8 cellular contexts compared by ENCODE assay signal in genomic region chr1:227734546-227734857, GRCh38. TPM values are rescaled to one million over a fixed set of nuclear protein-coding genes. Genes with fewer than 3 reads are reported as not detected.
DNase-seq lines count a peak whose midpoint lies in the region; ATAC-seq and TF ChIP-seq lines count a peak whose summit lies in the region.

No MANE protein-coding gene starts in this region.

- intact Hi-C loops in MCF 10A (cut with micrococcal nuclease) = no loop called here

- H3K27me3 Mint-ChIP-seq in MCF 10A (ENCODE audit: insufficient read depth, unreplicated experiment) (no peaks in the 10 kb centered on the region), mesothelial cell of epicardium (ENCODE audit: low read depth) (no peaks in the 10 kb centered on the region)

- H3K36me3 Mint-ChIP-seq in MCF 10A (ENCODE audit: insufficient read depth, unreplicated experiment) = peaks cover 45% of the 10 kb centered on the region
- H3K36me3 Mint-ChIP-seq in mesothelial cell of epicardium = peaks cover 1% of the 10 kb centered on the region

- H3K36me3 ChIP-seq in HUES64 (ENCODE audit: insufficient read depth, low read length) = peaks cover 30% of the 10 kb centered on the region

- H3K9me3 Mint-ChIP-seq in MCF 10A (ENCODE audit: unreplicated experiment) = no peaks in the 10 kb centered on the region
- H3K9me3 Mint-ChIP-seq in mesothelial cell of epicardium = no peaks in the 10 kb centered on the region

- 6% methylated on average over 10 of the region's 10 CpGs for WGBS in HUES64

- CTCF ChIA-PET in MCF 10A (lab: Yijun Ruan, JAX) = interaction anchor here (0.6 to 2.6 kb wide), 4 partner anchors 28 to 481 kb away, joined by 3 to 7 read pairs (median 3); no protein-coding TSS in a partner anchor

- no peak overlapping the region; the same call in 1 of the 2 replicates for H3K27ac ChIP-seq in HUES64 (ENCODE audit: low read depth, low read length)

- peak overlapping the region; percentile 91 for H3K9ac ChIP-seq in HUES64 (ENCODE audit: low read depth, low read length)

- peak overlapping the region; percentile 95 for H3K4me3 Mint-ChIP-seq in MCF 10A (ENCODE audit: unreplicated experiment)
- H3K4me3 Mint-ChIP-seq in mesothelial cell of epicardium = peak overlapping the region; percentile 87

- peaks cover 7% of the 10 kb centered on the region; the same call in 1 of the 2 replicates for H3K4me1 ChIP-seq in HUES64 (ENCODE audit: insufficient read depth, low read length)

- BruUV-seq in MCF 10A (replicated peaks; lab: Mats Ljungman, UMichigan) = no TSS peak

- peak overlapping the region; percentile 82 for H3K4me3 ChIP-seq in HUES64 (ENCODE audit: low read length)

- TF ChIP-seq CTCF in MCF 10A (IDR thresholded peaks at IDR 0.05; ENCODE audit: unreplicated experiment) = no peak
- TF ChIP-seq CTCF in mesothelial cell of epicardium (IDR thresholded peaks at IDR 0.05; ENCODE audit: unreplicated experiment) = no peak

- H3K9me3 ChIP-seq in HUES64 (ENCODE audit: insufficient read depth, low read depth, low read length) = no peaks in the 10 kb centered on the region

- POLR2A ChIA-PET in MCF 10A (lab: Yijun Ruan, JAX) = interaction anchor here (0.6 to 2.8 kb wide), 28 partner anchors 10 to 1132 kb away, joined by 3 to 30 read pairs (median 3); partner anchors contain the start of genes GUK1 and ZNF678

- no peaks in the 10 kb centered on the region for H3K27me3 ChIP-seq in HUES64 (ENCODE audit: insufficient read depth, low read length)

- H3K27ac Mint-ChIP-seq in MCF 10A (ENCODE audit: low read depth, unreplicated experiment) (peak overlapping the region; percentile 93), mesothelial cell of epicardium (peak overlapping the region; percentile 82)

- peaks cover 33% of the 10 kb centered on the region for H3K4me1 Mint-ChIP-seq in MCF 10A (ENCODE audit: insufficient read depth, unreplicated experiment)
- peaks cover 30% of the 10 kb centered on the region for H3K4me1 Mint-ChIP-seq in mesothelial cell of epicardium

- DNase-seq in MCF 10A (ENCODE audit: unreplicated experiment) = peak; percentile 33
- no peak for DNase-seq in mesothelial cell of epicardium (ENCODE audit: low spot score in 2 of 2, unreplicated experiment in 2 of 2)
- DNase-seq in AG08396 (ENCODE audit: low spot score) = no peak
- no peak for DNase-seq in NCI-H2081 (lab: John Stamatoyannopoulos, UW)
- no peak for DNase-seq in NCI-H1092 treated with DMSO at 0.1 percent for 48 hours (lab: John Stamatoyannopoulos, UW)
- no peak for DNase-seq in hippocampal formation (lab: John Stamatoyannopoulos, UW)

- peak; percentile 2 for ATAC-seq in GM18867 (IDR thresholded peaks at IDR 0.05; ENCODE audit: unreplicated experiment)

RNA-seq across cellular contexts. Expression of gene JMJD4, which starts 0.6 kb away (rescaled TPM):
- polyA plus RNA-seq in HUES64 (2013, experiment 1 of 2) = 15.3 TPM
- 12.3 TPM for polyA plus RNA-seq in HUES64 (2013, experiment 2 of 2)
- 34.0 and 43.2 TPM in 2 replicates for total RNA-seq in MCF 10A (2022)
- 20.6 to 26.4 TPM (median 20.8 TPM) in 3 replicates for total RNA-seq in mesothelial cell of epicardium

RNA-seq across cellular contexts. Expression of gene SNAP47, which starts 0.7 kb away (rescaled TPM):
- polyA plus RNA-seq in HUES64 (2013, experiment 1 of 2) = 31.6 TPM
- 30.1 TPM for polyA plus RNA-seq in HUES64 (2013, experiment 2 of 2)
- total RNA-seq in MCF 10A (2022) = 38.0 and 44.0 TPM in 2 replicates
- total RNA-seq in mesothelial cell of epicardium = 41.6 to 42.6 TPM (median 41.8 TPM) in 3 replicates
